1 cellular context compared by ENCODE assay signal in genomic region chr1:234680331-234680904, GRCh38.
TF ChIP-seq lines count a peak whose summit lies in the region.

No MANE protein-coding gene starts in this region.

TF ChIP-seq in HepG2, 621 proteins besides CTCF, POLR2A, EP300 and RAD21 (continued from another document):
- TF ChIP-seq ZBTB40 (IDR thresholded peaks at IDR 0.05) (peak; percentile 13; the same call in 1 of the 2 replicates), ZBTB40 (CRISPR knock-in tag; IDR thresholded peaks at IDR 0.05) (no peak), SMAD3 (CRISPR knock-in tag; IDR thresholded peaks at IDR 0.05) (no peak), SP1 (IDR thresholded peaks at IDR 0.05) (no peak), SP1 (CRISPR knock-in tag; IDR thresholded peaks at IDR 0.05) (no peak), NFKB2 (CRISPR knock-in tag; IDR thresholded peaks at IDR 0.05; ENCODE audit: borderline replicate concordance) (no peak), MAX (IDR thresholded peaks at IDR 0.05) (no peak), CSRNP1 (CRISPR knock-in tag; IDR thresholded peaks at IDR 0.05) (no peak), ZNF816 (CRISPR knock-in tag; IDR thresholded peaks at IDR 0.05; ENCODE audit: borderline replicate concordance) (no peak), TBX2 (CRISPR knock-in tag; IDR thresholded peaks at IDR 0.05; ENCODE audit: borderline replicate concordance) (no peak), MXI1 (IDR thresholded peaks at IDR 0.05; ENCODE audit: borderline replicate concordance, low read depth, low read length) (no peak), ZBTB33 (CRISPR knock-in tag; IDR thresholded peaks at IDR 0.05) (0 out of 2 replicates have a peak, but pooled peaks have one; percentile 12), EHMT2 (IDR thresholded peaks at IDR 0.05; ENCODE audit: borderline replicate concordance, low read depth, low read length) (no peak), ZNF557 (CRISPR knock-in tag; IDR thresholded peaks at IDR 0.05) (no peak), ZNF83 (CRISPR knock-in tag; IDR thresholded peaks at IDR 0.05; ENCODE audit: borderline replicate concordance) (no peak), RERE (CRISPR knock-in tag; IDR thresholded peaks at IDR 0.05; ENCODE audit: low read depth) (no peak), ARID3A (IDR thresholded peaks at IDR 0.05; ENCODE audit: low read depth, low read length) (no peak), TFAP4 (IDR thresholded peaks at IDR 0.05; ENCODE audit: borderline replicate concordance, low read depth) (no peak), ZNF777 (CRISPR knock-in tag; IDR thresholded peaks at IDR 0.05) (no peak), HOXD1 (CRISPR knock-in tag; IDR thresholded peaks at IDR 0.05) (no peak), ZBTB14 (CRISPR knock-in tag; IDR thresholded peaks at IDR 0.05) (no peak), ZFP62 (CRISPR knock-in tag; IDR thresholded peaks at IDR 0.05) (no peak), ZNF512 (CRISPR knock-in tag; IDR thresholded peaks at IDR 0.05) (peak; percentile 78), ZNF335 (CRISPR knock-in tag; IDR thresholded peaks at IDR 0.05) (no peak), CENPT (CRISPR knock-in tag; IDR thresholded peaks at IDR 0.05; ENCODE audit: low read depth) (no peak), NONO (IDR thresholded peaks at IDR 0.05) (0 out of 2 replicates have a peak, but pooled peaks have one; percentile 10), NONO (CRISPR knock-in tag; conservative IDR thresholded peaks at IDR 0.05) (no peak), ZNF792 (CRISPR knock-in tag; IDR thresholded peaks at IDR 0.05) (no peak), JUNB (CRISPR knock-in tag; IDR thresholded peaks at IDR 0.05; ENCODE audit: borderline replicate concordance) (no peak), LBX2 (CRISPR knock-in tag; IDR thresholded peaks at IDR 0.05; ENCODE audit: borderline replicate concordance) (no peak), HOXA3 (CRISPR knock-in tag; IDR thresholded peaks at IDR 0.05) (no peak)
